In genomic region chr1:149936992-149937705, GRCh38 we compare ENCODE assay signal across 8 cellular contexts. TPM values are rescaled to one million over a fixed set of nuclear protein-coding genes. Genes with fewer than 3 reads are reported as not detected.
DNase-seq lines count a peak whose midpoint lies in the region; ATAC-seq and TF ChIP-seq lines count a peak whose summit lies in the region.

No MANE protein-coding gene starts in this region.

- H3K9me2 ChIP-seq in SK-N-SH = no peaks in the 10 kb centered on the region

- peak overlapping the region; percentile 39 for H3K27ac ChIP-seq in A673 (ENCODE audit: low read depth, low read length, poor library complexity, severe bottlenecking)
- peak overlapping the region; percentile 73 to 83 for H3K27ac ChIP-seq in SK-N-SH (ENCODE audit: low read depth in 2 of 2, low read length in 1 of 2)
- peak overlapping the region; percentile 49 for H3K27ac ChIP-seq in fibroblast of lung (ENCODE audit: insufficient read depth, low read length)
- H3K27ac ChIP-seq in trophoblast cell (ENCODE audit: low read depth, low read length) = peak overlapping the region; percentile 98

- H3K9ac ChIP-seq in SK-N-SH = peak overlapping the region; percentile 58; the same call in 1 of the 2 replicates
- H3K9ac ChIP-seq in fibroblast of lung (ENCODE audit: insufficient read depth, low read length) = peak overlapping the region; percentile 51
- H3K9ac ChIP-seq in trophoblast cell (ENCODE audit: low read length) = peak overlapping the region; percentile 84

- 58% methylated on average over 8 of the region's 8 CpGs for WGBS in SK-N-SH (ENCODE audit: low lambda C conversion rate)
- WGBS in trophoblast cell (ENCODE audit: extremely low coverage, insufficient coverage, insufficient read length) = no CpG with 5 or more reads among the region's 8 CpGs

- H4K20me1 ChIP-seq in SK-N-SH (ENCODE audit: insufficient read depth) = no peaks in the 10 kb centered on the region
- no peaks in the 10 kb centered on the region for H4K20me1 ChIP-seq in fibroblast of lung (ENCODE audit: control insufficient read depth, extremely low read depth, insufficient read depth, low read length)

- BruUV-seq in A673 (replicated peaks; lab: Mats Ljungman, UMichigan) = no TSS peak

- no peak for TF ChIP-seq CTCF in A673 (conservative IDR thresholded peaks at IDR 0.05; ENCODE audit: low read depth, low read length)
- peak; percentile 19; the same call in 1 of the 2 replicates for TF ChIP-seq CTCF in SK-N-SH (IDR thresholded peaks at IDR 0.05)
- TF ChIP-seq CTCF in fibroblast of lung (conservative IDR thresholded peaks at IDR 0.05 in 1 of 2, IDR thresholded peaks at IDR 0.05 in 1 of 2; ENCODE audit: low read depth in 1 of 2, low read length in 2 of 2) = peak; percentile 3 to 11

- peak overlapping the region; percentile 54 for H2BK12ac ChIP-seq in trophoblast cell (ENCODE audit: low read length)

- H3K4ac ChIP-seq in trophoblast cell (ENCODE audit: low read depth, low read length) = no peak overlapping the region

- peaks cover 25% of the 10 kb centered on the region for H3K4me1 ChIP-seq in A673 (ENCODE audit: insufficient read depth, low read length, poor library complexity, severe bottlenecking)
- H3K4me1 ChIP-seq in SK-N-SH (ENCODE audit: control insufficient read depth in 1 of 2, insufficient read depth in 2 of 2, low read depth in 1 of 2, low read length in 1 of 2) = peaks cover 22 to 29% of the 10 kb centered on the region in 2 experiments
- H3K4me1 ChIP-seq in fibroblast of lung (ENCODE audit: control insufficient read depth, extremely low read depth, insufficient read depth, low read length) = peaks cover 14% of the 10 kb centered on the region
- peaks cover 11 to 23% of the 10 kb centered on the region in 2 experiments for H3K4me1 ChIP-seq in trophoblast cell (ENCODE audit: control insufficient read depth in 1 of 2, insufficient read depth in 2 of 2, low read length in 2 of 2)

- no peak overlapping the region for H4K12ac ChIP-seq in trophoblast cell (ENCODE audit: low read depth, low read length)

- DNase-seq in A673 (ENCODE audit: low spot score) = peak; percentile 45
- no peak for DNase-seq in H7
- no peak for DNase-seq in SK-N-SH
- peak; percentile 51 to 81 for DNase-seq in fibroblast of lung (ENCODE audit: low read depth in 2 of 2)
- peak; percentile 77 to 93 for DNase-seq in trophoblast cell

- H3K79me2 ChIP-seq in SK-N-SH (ENCODE audit: insufficient read depth) (no peaks in the 10 kb centered on the region), fibroblast of lung (ENCODE audit: control insufficient read depth, insufficient read depth, low read length) (peaks cover 3% of the 10 kb centered on the region), trophoblast cell (ENCODE audit: control insufficient read depth, insufficient read depth, low read length, poor library complexity) (peaks cover 5% of the 10 kb centered on the region)

- CTCF ChIA-PET in A673 (lab: Charles Lee) = no interaction called here
- CTCF ChIA-PET in SK-N-SH (lab: Yijun Ruan, JAX) = interaction anchor here (0.8 to 2.9 kb wide), 4 partner anchors 9 to 232 kb away, joined by 3 to 10 read pairs (median 4); partner anchors contain the start of gene SF3B4

- POLR2A ChIA-PET in A673 (lab: Charles Lee; ENCODE audit: low non-redundant PET) (no interaction called here), SK-N-SH (lab: Yijun Ruan, JAX) (interaction anchor here (1.3 to 3.4 kb wide), 2 partner anchors 9 to 50 kb away, joined by 4 to 30 read pairs; a partner anchor contains a TSS)

- intact Hi-C loops in A673 (cut with micrococcal nuclease; ENCODE audit: unreplicated experiment) = no loop called here

- H3K79me1 ChIP-seq in trophoblast cell (ENCODE audit: low read length) = peaks cover 31% of the 10 kb centered on the region

- peak overlapping the region; percentile 94 for H2BK5ac ChIP-seq in trophoblast cell (ENCODE audit: low read depth, low read length, poor library complexity)

- no peak overlapping the region for H2AK5ac ChIP-seq in trophoblast cell (ENCODE audit: low read length)

- TF ChIP-seq RAD21 in SK-N-SH (IDR thresholded peaks at IDR 0.05; ENCODE audit: low read length) = no peak

- H4K8ac ChIP-seq in trophoblast cell (ENCODE audit: low read depth, low read length) = peak overlapping the region; percentile 81

- H2AFZ ChIP-seq in SK-N-SH (ENCODE audit: low read depth) = no peak overlapping the region; the same call in 1 of the 2 replicates
- H2AFZ ChIP-seq in fibroblast of lung (ENCODE audit: low read length) = peak overlapping the region; percentile 70
- peak overlapping the region; percentile 27 for H2AFZ ChIP-seq in trophoblast cell (ENCODE audit: insufficient read depth, low read length, poor library complexity)

- ATAC-seq in GM18498 (IDR thresholded peaks at IDR 0.05; ENCODE audit: unreplicated experiment) = no peak
- ATAC-seq in HG03159 (IDR thresholded peaks at IDR 0.05; ENCODE audit: unreplicated experiment) = no peak
- no peak for ATAC-seq in GM21381 (IDR thresholded peaks at IDR 0.05; ENCODE audit: unreplicated experiment)

- peaks cover 42% of the 10 kb centered on the region for H3F3A ChIP-seq in SK-N-SH (replicated peaks; ENCODE audit: insufficient read depth)

- no peak overlapping the region for H3K18ac ChIP-seq in trophoblast cell (ENCODE audit: low read length)

- peak overlapping the region; percentile 5 for H3K14ac ChIP-seq in trophoblast cell (ENCODE audit: low read length)

- H4K91ac ChIP-seq in trophoblast cell (ENCODE audit: low read depth, low read length) = peak overlapping the region; percentile 95

- no peaks in the 10 kb centered on the region for H3K36me3 ChIP-seq in A673 (ENCODE audit: insufficient read depth, low read length, poor library complexity, severe bottlenecking)
- no peaks in the 10 kb centered on the region for H3K36me3 ChIP-seq in H7 (replicated peaks; ENCODE audit: control insufficient read depth, insufficient read depth, low read length)
- H3K36me3 ChIP-seq in SK-N-SH (replicated peaks in 1 of 2; ENCODE audit: control insufficient read depth in 1 of 2, insufficient read depth in 2 of 2, low read length in 1 of 2) = peaks cover 3 to 5% of the 10 kb centered on the region in 2 experiments
- H3K36me3 ChIP-seq in fibroblast of lung (ENCODE audit: control insufficient read depth, insufficient read depth, low read length) = no peaks in the 10 kb centered on the region
- H3K36me3 ChIP-seq in trophoblast cell (ENCODE audit: control insufficient read depth in 1 of 2, insufficient read depth in 2 of 2, low read length in 2 of 2) = peaks cover 6 to 15% of the 10 kb centered on the region in 2 experiments

- H3K23ac ChIP-seq in trophoblast cell (ENCODE audit: low read length) = no peak overlapping the region

- H3K9me3 ChIP-seq in A673 (ENCODE audit: low read depth, low read length, poor library complexity, severe bottlenecking) (no peaks in the 10 kb centered on the region), SK-N-SH (no peaks in the 10 kb centered on the region), fibroblast of lung (ENCODE audit: control insufficient read depth, insufficient read depth, low read depth, low read length) (no peaks in the 10 kb centered on the region), trophoblast cell (ENCODE audit: insufficient read depth, low read depth, low read length) (no peaks in the 10 kb centered on the region)

- H3K4me2 ChIP-seq in SK-N-SH = peak overlapping the region; percentile 64
- H3K4me2 ChIP-seq in fibroblast of lung (ENCODE audit: extremely low read depth, insufficient read depth, low read length) = peak overlapping the region; percentile 91
- peak overlapping the region; percentile 77 for H3K4me2 ChIP-seq in trophoblast cell (ENCODE audit: low read length)

- peak overlapping the region; percentile 87 for H2BK120ac ChIP-seq in trophoblast cell (ENCODE audit: insufficient read depth, low read length, poor library complexity)

- TF ChIP-seq EP300 in SK-N-SH (IDR thresholded peaks at IDR 0.05; ENCODE audit: borderline replicate concordance in 1 of 2, low read depth in 1 of 2, low read length in 1 of 2) = no peak

- H3K27me3 ChIP-seq in A673 (replicated peaks; ENCODE audit: insufficient read depth, low read depth, low read length, poor library complexity) (no peaks in the 10 kb centered on the region), H7 (ENCODE audit: control insufficient read depth, insufficient read depth, low read length) (no peaks in the 10 kb centered on the region), SK-N-SH (ENCODE audit: insufficient read depth) (no peaks in the 10 kb centered on the region), fibroblast of lung (ENCODE audit: control insufficient read depth, insufficient read depth, low read length) (no peaks in the 10 kb centered on the region), trophoblast cell (ENCODE audit: insufficient read depth, low read length) (no peaks in the 10 kb centered on the region)

- peak overlapping the region; percentile 50 for H3K4me3 ChIP-seq in A673 (ENCODE audit: low read depth, low read length, poor library complexity, severe bottlenecking)
- H3K4me3 ChIP-seq in H7 (ENCODE audit: insufficient read depth, low read depth, low read length) = peak overlapping the region; percentile 53
- H3K4me3 ChIP-seq in SK-N-SH (ENCODE audit: low read depth in 2 of 2, low read length in 1 of 2) = peak overlapping the region; percentile 51; a peak in 2 of 4 replicates
- H3K4me3 ChIP-seq in fibroblast of lung (replicated peaks in 1 of 4; ENCODE audit: control extremely low read depth in 1 of 4, insufficient read depth in 1 of 4, low read depth in 3 of 4, low read length in 4 of 4) = peak overlapping the region; percentile 72 to 80 (median 78)
- no peak overlapping the region for H3K4me3 ChIP-seq in trophoblast cell (ENCODE audit: low read depth, low read length)

RNA-seq across cellular contexts. Expression of gene MTMR11, which starts 0.5 kb away (rescaled TPM):
- total RNA-seq in A673 (2021) (5.6 and 6.5 TPM in 2 replicates), fibroblast of lung (5.6 and 14.0 TPM in 2 replicates)
- 5.2 and 7.9 TPM in 2 replicates for total RNA-seq in H7 (2014; rRNA removed; shearing (Covaris generic))
- polyA plus RNA-seq in SK-N-SH (2012; rRNA removed) (9.4 and 12.4 TPM in 2 replicates), fibroblast of lung (14.5 and 17.5 TPM in 2 replicates)
- 3.8 and 5.1 TPM in 2 replicates for polyA plus RNA-seq in SK-N-SH (2012; cell fraction: cytosol; rRNA removed)
- polyA plus RNA-seq in SK-N-SH (2012; cell fraction: nucleus; rRNA removed) = 43.1 and 63.4 TPM in 2 replicates
- polyA plus RNA-seq in fibroblast of lung (2012) = 9.8 and 11.7 TPM in 2 replicates
- 24.2 and 42.0 TPM in 2 replicates for polyA minus RNA-seq in fibroblast of lung (ENCODE audit: low replicate concordance)
- 17.1 and 18.3 TPM in 2 replicates for polyA plus RNA-seq in trophoblast cell (2013)

RNA-seq across cellular contexts. Expression of gene SF3B4, which starts 9.5 kb away (rescaled TPM):
- 124 and 137 TPM in 2 replicates for total RNA-seq in A673 (2021)
- total RNA-seq in H7 (2014; rRNA removed; shearing (Covaris generic)) = 32.8 and 39.7 TPM in 2 replicates
- polyA plus RNA-seq in SK-N-SH (2012; rRNA removed) = 42.4 and 54.3 TPM in 2 replicates
- polyA plus RNA-seq in SK-N-SH (2012; cell fraction: cytosol; rRNA removed) = 42.6 and 50.4 TPM in 2 replicates
- polyA plus RNA-seq in SK-N-SH (2012; cell fraction: nucleus; rRNA removed) = 28.0 and 48.4 TPM in 2 replicates
- 8.0 and 9.9 TPM in 2 replicates for total RNA-seq in fibroblast of lung
- polyA plus RNA-seq in fibroblast of lung = 29.9 and 41.2 TPM in 2 replicates
- polyA plus RNA-seq in fibroblast of lung (2012) = 48.4 and 79.5 TPM in 2 replicates
- 84.0 and 88.2 TPM in 2 replicates for polyA minus RNA-seq in fibroblast of lung (ENCODE audit: low replicate concordance)
- 101 and 103 TPM in 2 replicates for polyA plus RNA-seq in trophoblast cell (2013)

RNA-seq across cellular contexts. Expression of gene SV2A, which starts 19.5 kb away (rescaled TPM):
- total RNA-seq in A673 (2021) (33.1 and 35.4 TPM in 2 replicates), fibroblast of lung (17.5 and 39.6 TPM in 2 replicates)
- 40.3 and 42.3 TPM in 2 replicates for total RNA-seq in H7 (2014; rRNA removed; shearing (Covaris generic))
- polyA plus RNA-seq in SK-N-SH (2012; rRNA removed) (22.7 and 27.6 TPM in 2 replicates), fibroblast of lung (26.8 and 35.8 TPM in 2 replicates)
- polyA plus RNA-seq in SK-N-SH (2012; cell fraction: cytosol; rRNA removed) = 13.9 and 19.5 TPM in 2 replicates
- polyA plus RNA-seq in SK-N-SH (2012; cell fraction: nucleus; rRNA removed) = 30.3 and 31.6 TPM in 2 replicates
- 27.8 and 38.7 TPM in 2 replicates for polyA plus RNA-seq in fibroblast of lung (2012)
- 84.9 and 114 TPM in 2 replicates for polyA minus RNA-seq in fibroblast of lung (ENCODE audit: low replicate concordance)
- polyA plus RNA-seq in trophoblast cell (2013) = 10.8 and 11.9 TPM in 2 replicates

RNA-seq across cellular contexts. Expression of gene BOLA1, which starts 37.8 kb away (rescaled TPM):
- 15.7 and 18.8 TPM in 2 replicates for total RNA-seq in A673 (2021)
- total RNA-seq in H7 (2014; rRNA removed; shearing (Covaris generic)) = 27.7 and 40.1 TPM in 2 replicates
- polyA plus RNA-seq in SK-N-SH (2012; rRNA removed) = 19.9 and 24.6 TPM in 2 replicates
- 15.0 and 19.3 TPM in 2 replicates for polyA plus RNA-seq in SK-N-SH (2012; cell fraction: cytosol; rRNA removed)
- polyA plus RNA-seq in SK-N-SH (2012; cell fraction: nucleus; rRNA removed) = 25.0 and 36.1 TPM in 2 replicates
- total RNA-seq in fibroblast of lung = 10.0 and 12.4 TPM in 2 replicates
- polyA plus RNA-seq in fibroblast of lung = 6.4 and 7.0 TPM in 2 replicates
- 9.2 and 12.2 TPM in 2 replicates for polyA plus RNA-seq in fibroblast of lung (2012)
- 0.71 and 0.93 TPM in 2 replicates for polyA minus RNA-seq in fibroblast of lung (ENCODE audit: low replicate concordance)
- 8.6 and 9.4 TPM in 2 replicates for polyA plus RNA-seq in trophoblast cell (2013)

Comparison
In these comparisons a context has a peak if more than half of its experiments do, and no peak if none do; other contexts are left out.
1. DNase-seq: peak in A673 (single experiment), fibroblast of lung (2 of 2) and trophoblast cell (2 of 2); none in H7 (single experiment) and SK-N-SH (single experiment).
2. H3K27ac ChIP-seq: peak in every context shown above with its lines; median percentile 98 in trophoblast cell; 78 in SK-N-SH; 49 in fibroblast of lung; 39 in A673.
3. Peak in every context shown above with its lines, with median percentiles within 50 percentile points of each other: H3K4me2 ChIP-seq and H3K9ac ChIP-seq.